ENCODE assay signal across 8 cellular contexts in the genomic region with DNA sequence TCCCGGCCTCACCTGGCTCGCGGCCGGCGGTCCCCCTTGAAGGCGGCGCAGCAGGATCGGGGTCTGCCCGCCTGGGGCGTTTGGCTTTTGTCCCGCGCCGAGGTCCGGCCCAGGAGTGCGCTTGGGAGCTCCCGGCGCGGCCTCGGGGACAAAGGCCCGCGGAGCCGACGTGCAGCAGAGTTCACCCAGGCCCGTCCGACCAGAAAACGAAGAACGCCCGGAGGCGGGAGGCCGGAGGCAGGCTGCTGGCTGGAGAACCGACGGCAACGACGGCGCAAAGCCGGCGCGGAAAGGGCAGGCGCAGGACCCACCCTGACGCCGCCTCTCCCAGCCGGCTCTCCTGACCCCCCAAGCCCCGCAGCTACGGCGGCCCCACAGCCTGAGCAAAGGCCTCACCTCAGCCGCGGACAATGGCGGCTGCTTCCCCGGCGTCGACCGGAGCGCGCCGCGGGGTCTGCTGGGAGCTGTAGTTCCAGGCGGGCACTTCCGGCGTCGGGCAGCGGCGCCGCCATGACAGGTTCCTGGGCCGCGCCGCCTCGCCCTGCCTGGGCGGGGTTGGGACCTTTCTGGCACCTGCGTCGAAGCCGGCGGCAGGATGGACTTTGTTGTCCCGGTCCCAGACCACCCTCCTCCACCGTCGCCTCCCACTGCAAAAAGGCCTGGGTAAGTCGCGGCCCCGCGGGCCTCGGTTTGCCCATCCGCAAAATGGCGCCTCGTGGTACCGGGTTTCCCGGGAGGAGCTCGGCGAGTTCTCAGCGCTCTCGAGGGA. TPM values are rescaled to one million over a fixed set of nuclear protein-coding genes. Genes with fewer than 3 reads are reported as not detected.
DNase-seq lines count a peak whose midpoint lies in the region; ATAC-seq, FAIRE-seq and TF ChIP-seq lines count a peak whose summit lies in the region.

A gene (minus strand): TSS at position 437 of the 769 bp plus-strand sequence. CDS start 1,501 bp downstream, outside the sequence.

- TF ChIP-seq CTCF in WERI-Rb-1 (IDR thresholded peaks at IDR 0.05; ENCODE audit: low read depth, low read length) (no peak), mammary epithelial cell (conservative IDR thresholded peaks at IDR 0.05 in 1 of 2, IDR thresholded peaks at IDR 0.05 in 1 of 2; ENCODE audit: extremely low read depth in 1 of 2, insufficient read depth in 1 of 2, low read depth in 1 of 2, low read length in 2 of 2) (no peak)

- in situ Hi-C loops in mammary epithelial cell (cut with MboI; ENCODE audit: low sequenced_read_pairs in 2 of 2): no loop called here

- H3K4me3 ChIP-seq in WERI-Rb-1 (ENCODE audit: low read depth, low read length): peak within 1 kb of the TSS; percentile 99
- H3K4me3 ChIP-seq in mammary epithelial cell (replicated peaks in 1 of 3; ENCODE audit: insufficient read depth in 1 of 3, low read depth in 2 of 3, low read length in 3 of 3): peak within 1 kb of the TSS; percentile 57 to 91 (median 77)
- peak within 1 kb of the TSS; percentile 75 to 95 for H3K4me3 ChIP-seq in small intestine (ENCODE audit: low read depth in 1 of 2, low read length in 2 of 2)

- WGBS in mammary epithelial cell (ENCODE audit: low coverage, missing lambda C conversion rate): 2% methylated on average over 17 of the region's 89 CpGs
- 0 to 1% (median 1%) methylated on average over 66 to 89 of the region's 89 CpGs for WGBS in small intestine, 3 donors

- peak within 1 kb of the TSS; percentile 38 for H3K9ac ChIP-seq in mammary epithelial cell (ENCODE audit: insufficient read depth, low read length)

- H3K27me3 ChIP-seq in WERI-Rb-1 (ENCODE audit: insufficient read depth, low read depth, severe bottlenecking): no peaks in the 10 kb centered on the region
- H3K27me3 ChIP-seq in mammary epithelial cell (ENCODE audit: insufficient read depth, low read length): no peaks in the 10 kb centered on the region
- H3K27me3 ChIP-seq in small intestine (ENCODE audit: control insufficient read depth in 2 of 2, insufficient read depth in 2 of 2, low read length in 2 of 2): no peaks in the 10 kb centered on the region

- TSS peak; percentile 47 for BruUV-seq in mammary epithelial cell (replicated peaks; lab: Mats Ljungman, UMichigan)

- intact Hi-C loops in mammary epithelial cell (cut with micrococcal nuclease): loop anchor here (1.0 to 10.0 kb wide), 3 partner anchors 55 to 152 kb away; a partner anchor contains a TSS

- H3K9me3 ChIP-seq in WERI-Rb-1 (ENCODE audit: severe bottlenecking): no peaks in the 10 kb centered on the region
- peaks cover 56% of the 10 kb centered on the region for H3K9me3 ChIP-seq in mammary epithelial cell (replicated peaks; ENCODE audit: insufficient read depth, low read length)
- H3K9me3 ChIP-seq in small intestine (ENCODE audit: control insufficient read depth, low read depth): peaks cover 3% of the 10 kb centered on the region

- H3K4me1 ChIP-seq in mammary epithelial cell (ENCODE audit: insufficient read depth, low read length) (no peaks in the 10 kb centered on the region), small intestine (ENCODE audit: control insufficient read depth in 2 of 2, insufficient read depth in 1 of 2, low read depth in 1 of 2, low read length in 1 of 2) (no peaks in the 10 kb centered on the region)

- DNase-seq in NCI-H1930 (lab: John Stamatoyannopoulos, UW): peak; percentile 80 to 89
- DNase-seq in WERI-Rb-1: peak; percentile 82
- DNase-seq in mammary epithelial cell: peak; percentile 86
- DNase-seq in iPS-NIHi7 (ENCODE audit: extremely low spot score): peak; percentile 96
- peak; percentile 85 for DNase-seq in small intestine
- no peak for DNase-seq in NK-92 (lab: John Stamatoyannopoulos, UW; ENCODE audit: unreplicated experiment)

- dilution Hi-C loops in mammary epithelial cell (cut with HindIII; ENCODE audit: low sequenced_read_pairs): no loop called here

- H2AFZ ChIP-seq in mammary epithelial cell (ENCODE audit: low read depth, low read length): peak within 1 kb of the TSS; percentile 99

- peak within 1 kb of the TSS; percentile 71 for H3K4me2 ChIP-seq in mammary epithelial cell (ENCODE audit: insufficient read depth, low read depth, low read length)

- H3K36me3 ChIP-seq in WERI-Rb-1: peaks cover 82% of the 10 kb centered on the region
- peaks cover 15% of the 10 kb centered on the region for H3K36me3 ChIP-seq in mammary epithelial cell (ENCODE audit: insufficient read depth, low read length)
- H3K36me3 ChIP-seq in small intestine (ENCODE audit: control insufficient read depth in 2 of 2, insufficient read depth in 2 of 2, low read length in 2 of 2): peaks cover 8 to 27% of the 10 kb centered on the region in 2 donors

- H4K20me1 ChIP-seq in mammary epithelial cell (ENCODE audit: insufficient read depth, low read length): no peaks in the 10 kb centered on the region

- CTCF ChIA-PET in mammary epithelial cell (lab: Charles Lee; ENCODE audit: low non-redundant PET): no interaction called here

- ATAC-seq in GM18498 (IDR thresholded peaks at IDR 0.05; ENCODE audit: unreplicated experiment) (peak; percentile 98), HG02884 (IDR thresholded peaks at IDR 0.05; ENCODE audit: unreplicated experiment) (peak; percentile 78)

- no peak for FAIRE-seq in small intestine (lab: Jason Lieb, UNC)

- peaks cover 41% of the 10 kb centered on the region for H3K79me2 ChIP-seq in mammary epithelial cell (ENCODE audit: insufficient read depth, low read length)

- H3K27ac ChIP-seq in WERI-Rb-1 (peak within 1 kb of the TSS; percentile 96), mammary epithelial cell (ENCODE audit: insufficient read depth, low read depth, low read length) (peak within 1 kb of the TSS; percentile 62), small intestine (ENCODE audit: low read depth in 1 of 2, low read length in 1 of 2) (peak within 1 kb of the TSS; percentile 91 to 97)

RNA-seq across cellular contexts. Expression of the gene that starts here (rescaled TPM):
- 10 to 100 TPM in 1 of 2 donors, 1 to 10 TPM in 1; 8.0 to 19.0 TPM for total RNA-seq in mammary epithelial cell
- polyA plus RNA-seq in mammary epithelial cell: 1.9 TPM
- 2.7 TPM for polyA minus RNA-seq in mammary epithelial cell
- 1 to 10 TPM; 3.8 to 7.2 (median 5.7) TPM for polyA plus RNA-seq in small intestine
